8 cellular contexts compared by ENCODE assay signal in genomic region chr14:89165189-89165809, GRCh38.
DNase-seq lines count a peak whose midpoint lies in the region; ATAC-seq lines count a peak whose summit lies in the region.

No MANE protein-coding gene starts in this region.

- intact Hi-C loops in right cardiac atrium (cut with DNase I): loop anchor here in 1 of 4 donors (10.0 kb wide), 1 partner anchor 250 kb away; the partner anchor contains the start of gene FOXN3
- intact Hi-C loops in aorta (cut with DNase I): no loop called here

- H3K27ac ChIP-seq in right cardiac atrium (ENCODE audit: low read length): peak overlapping the region; percentile 81
- peak overlapping the region; percentile 55 to 73 for H3K27ac ChIP-seq in aorta (ENCODE audit: low read depth in 1 of 2, low read length in 2 of 2)

- H3K4me3 ChIP-seq in right cardiac atrium (ENCODE audit: low read length): peak overlapping the region; percentile 30
- H3K4me3 ChIP-seq in aorta (ENCODE audit: low read length in 2 of 2): peak overlapping the region; percentile 16 to 62

- WGBS in right cardiac atrium: 47% methylated on average over 9 of the region's 9 CpGs
- WGBS in aorta, 2 donors: 2 to 3% methylated on average over 9 of the region's 9 CpGs

- H3K4me1 ChIP-seq in right cardiac atrium (ENCODE audit: control insufficient read depth, insufficient read depth, low read length): peaks cover 8% of the 10 kb centered on the region
- peaks cover 0 to 3% of the 10 kb centered on the region in 2 donors for H3K4me1 ChIP-seq in aorta (ENCODE audit: control insufficient read depth in 1 of 2, insufficient read depth in 2 of 2, low read length in 2 of 2)

- H3K36me3 ChIP-seq in aorta (ENCODE audit: control insufficient read depth in 1 of 2, insufficient read depth in 2 of 2, low read length in 1 of 2): peaks cover 3 to 4% of the 10 kb centered on the region in 2 donors

- ATAC-seq in GM18867 (IDR thresholded peaks at IDR 0.05; ENCODE audit: unreplicated experiment): peak; percentile 71
- ATAC-seq in HG02588 (IDR thresholded peaks at IDR 0.05; ENCODE audit: unreplicated experiment): peak; percentile 65
- ATAC-seq in right cardiac atrium: peak; percentile 77 to 88
- peak; percentile 73 for ATAC-seq in aorta (ENCODE audit: low FRiP score)

- H3K9me3 ChIP-seq in right cardiac atrium (ENCODE audit: control insufficient read depth, low read length): no peaks in the 10 kb centered on the region
- no peaks in the 10 kb centered on the region for H3K9me3 ChIP-seq in aorta (ENCODE audit: control insufficient read depth, low read length)

- H3K27me3 ChIP-seq in right cardiac atrium (ENCODE audit: control insufficient read depth, insufficient read depth) (no peaks in the 10 kb centered on the region), aorta (ENCODE audit: control insufficient read depth in 1 of 2, insufficient read depth in 2 of 2, low read length in 1 of 2) (no peaks in the 10 kb centered on the region)

- DNase-seq in OCI-M1 (lab: John Stamatoyannopoulos, UW) (peak; percentile 91), right cardiac atrium (peak in 2 of 3 donors; percentile 25 to 46), aorta (no peak), midbrain (lab: John Stamatoyannopoulos, UW) (no peak), NCI-H446 treated with DMSO at 0.1 percent for 48 hours (lab: John Stamatoyannopoulos, UW) (no peak), NCI-H2171 (lab: John Stamatoyannopoulos, UW) (no peak)

Comparison
In these comparisons a context has a peak if more than half of its experiments do, and no peak if none do; other contexts are left out.
1. DNase-seq: peak in OCI-M1 (single experiment) and right cardiac atrium (2 of 3); none in aorta (0 of 2), midbrain (single experiment), NCI-H446 treated with DMSO at 0.1 percent for 48 hours (single experiment) and NCI-H2171 (single experiment).
2. Peak in every context shown above with its lines, with median percentiles within 50 percentile points of each other: ATAC-seq.